21 cellular contexts compared by ENCODE assay signal in genomic region chrX:115531818-115532403, GRCh38. TPM values are rescaled to one million over a fixed set of nuclear protein-coding genes. Genes with fewer than 3 reads are reported as not detected.
DNase-seq lines count a peak whose midpoint lies in the region; ATAC-seq and TF ChIP-seq lines count a peak whose summit lies in the region.
"Had no signal": no experiment of that assay in that cellular context is flagged by ENCODE, and none has a peak within 500 bp of the region (broad histone marks: within the 10 kb centered on the region; RNA-seq: fewer than 3 reads in every experiment).

No MANE protein-coding gene starts in this region.

- H3K79me2 ChIP-seq in PC-3 (ENCODE audit: low read length): no peaks in the 10 kb centered on the region

- H3K27me3 ChIP-seq in PC-3 (ENCODE audit: low read length): no peaks in the 10 kb centered on the region
- H3K27me3 ChIP-seq: neutrophil, sigmoid colon, SJCRH30 had no signal

- H3K36me3 ChIP-seq in PC-3 (ENCODE audit: low read depth, low read length): no peaks in the 10 kb centered on the region
- H3K36me3 ChIP-seq: adrenal gland, neutrophil, sigmoid colon, SJCRH30, tibial nerve had no signal

- peak overlapping the region; percentile 44 for H3K4me2 ChIP-seq in PC-3 (ENCODE audit: low read length)

- POLR2A ChIA-PET in PC-3 (lab: Charles Lee; ENCODE audit: unreplicated experiment): no interaction called here

- H3K9me3 ChIP-seq in PC-3 (ENCODE audit: low read length) (no peaks in the 10 kb centered on the region), T-helper 17 cell (ENCODE audit: control insufficient read depth, low read length, poor library complexity, severe bottlenecking) (no peaks in the 10 kb centered on the region)
- H3K9me3 ChIP-seq: adrenal gland, neutrophil, sigmoid colon, SJCRH30, tibial nerve had no signal

- TF ChIP-seq CTCF in Calu3 (IDR thresholded peaks at IDR 0.05; ENCODE audit: unreplicated experiment): no peak
- TF ChIP-seq CTCF in PC-3 (conservative IDR thresholded peaks at IDR 0.05; ENCODE audit: low read depth, low read length): no peak
- TF ChIP-seq CTCF in osteocyte (IDR thresholded peaks at IDR 0.05): no peak

- no peaks in the 10 kb centered on the region for H4K20me1 ChIP-seq in PC-3 (ENCODE audit: low read length)

- BruUV-seq in Calu3 (replicated peaks; lab: Mats Ljungman, UMichigan) (no TSS peak), PC-3 (replicated peaks; lab: Mats Ljungman, UMichigan) (no TSS peak)

- no peaks in the 10 kb centered on the region for H3F3A ChIP-seq in PC-3 (ENCODE audit: low read length, unreplicated experiment)

- H3K4me1 Mint-ChIP-seq in Calu3 (ENCODE audit: low read depth, unreplicated experiment) (peaks cover 9% of the 10 kb centered on the region), osteocyte (ENCODE audit: unreplicated experiment) (peaks cover 29% of the 10 kb centered on the region), T-helper 17 cell (no peaks in the 10 kb centered on the region)
- H3K4me1 Mint-ChIP-seq: activated CD4-positive, alpha-beta memory T cell treated with anti-CD3 and anti-CD28 coated beads, Interleukin-2, amount 10 ng/mL, durations not matched to agents 7 days and 5 days; B cell had no signal

- DNase-seq in Calu3 (peak; percentile 7), PC-3 (peak; percentile 80), fibroblast of peridontal ligament (ENCODE audit: extremely low read depth) (peak; percentile 27), osteocyte (ENCODE audit: extremely low spot score, unreplicated experiment) (no peak), T-helper 17 cell (no peak), NCI-H1092 treated with DMSO at 0.1 percent for 48 hours (lab: John Stamatoyannopoulos, UW) (no peak)
- no peak for DNase-seq in stimulated activated CD4-positive, alpha-beta T cell treated with anti-CD3 and anti-CD28 coated beads, Interleukin-2, amount 100 ng/mL, for 24 hours
- no peak for DNase-seq in stimulated activated CD4-positive, alpha-beta T cell treated with anti-CD3 and anti-CD28 coated beads, Interleukin-15, amount 100 ng/mL, for 24 hours
- DNase-seq: activated CD4-positive, alpha-beta memory T cell treated with anti-CD3 and anti-CD28 coated beads, Interleukin-2, amount 10 ng/mL, durations not matched to agents 7 days and 5 days; adrenal gland; cortex of kidney; KG1; mesendoderm; NCI-H1436 treated with DMSO at 0.1 percent for 48 hours; NCI-H446 treated with DMSO at 0.1 percent for 48 hours; sigmoid colon; SJCRH30; stimulated activated CD4-positive, alpha-beta T cell treated with anti-CD3 and anti-CD28 coated beads, Interleukin-4, amount 100 ng/mL, for 24 hours had no signal

- H3K27ac ChIP-seq in PC-3 (ENCODE audit: low read length): peak overlapping the region; percentile 14
- H3K27ac ChIP-seq: adrenal gland, neutrophil, sigmoid colon, SJCRH30, tibial nerve had no signal

- H3K4me3 ChIP-seq in PC-3 (ENCODE audit: low read length): no peak overlapping the region
- H3K4me3 ChIP-seq: adrenal gland, sigmoid colon, SJCRH30, tibial nerve had no signal

- no peak overlapping the region for H2AFZ ChIP-seq in PC-3 (ENCODE audit: low read length)

- ATAC-seq in PC-3 (peak; percentile 100), T-helper 17 cell (no peak)

- H3K4me1 ChIP-seq in PC-3 (ENCODE audit: insufficient read depth, low read length): peaks cover 14% of the 10 kb centered on the region
- H3K4me1 ChIP-seq: adrenal gland, sigmoid colon, SJCRH30, tibial nerve had no signal

- H3K9me2 ChIP-seq in PC-3 (replicated peaks; ENCODE audit: low read length): no peaks in the 10 kb centered on the region

- no peak overlapping the region for H3K27ac Mint-ChIP-seq in Calu3 (ENCODE audit: unreplicated experiment)
- peak overlapping the region; percentile 15 for H3K27ac Mint-ChIP-seq in osteocyte (ENCODE audit: unreplicated experiment)
- H3K27ac Mint-ChIP-seq in T-helper 17 cell: no peak overlapping the region
- H3K27ac Mint-ChIP-seq: activated CD4-positive, alpha-beta memory T cell treated with anti-CD3 and anti-CD28 coated beads, Interleukin-2, amount 10 ng/mL, durations not matched to agents 7 days and 5 days; B cell had no signal

- H3K36me3 Mint-ChIP-seq in Calu3 (ENCODE audit: insufficient read depth, unreplicated experiment): no peaks in the 10 kb centered on the region
- H3K36me3 Mint-ChIP-seq in osteocyte (ENCODE audit: unreplicated experiment): peaks cover 2% of the 10 kb centered on the region
- no peaks in the 10 kb centered on the region for H3K36me3 Mint-ChIP-seq in T-helper 17 cell (ENCODE audit: low read depth)

- H3K27me3 Mint-ChIP-seq in Calu3 (ENCODE audit: unreplicated experiment) (no peaks in the 10 kb centered on the region), osteocyte (ENCODE audit: unreplicated experiment) (no peaks in the 10 kb centered on the region), T-helper 17 cell (no peaks in the 10 kb centered on the region)
- H3K27me3 Mint-ChIP-seq: activated CD4-positive, alpha-beta memory T cell treated with anti-CD3 and anti-CD28 coated beads, Interleukin-2, amount 10 ng/mL, durations not matched to agents 7 days and 5 days; B cell had no signal

- CTCF ChIA-PET in Calu3 (lab: Charles Lee): interaction anchor here (0.6 kb wide), 1 partner anchor 11 kb away, joined by 6 read pairs; no protein-coding TSS in a partner anchor
- CTCF ChIA-PET in PC-3 (lab: Charles Lee): no interaction called here

- H3K4me3 Mint-ChIP-seq in Calu3 (ENCODE audit: low read depth, unreplicated experiment): no peak overlapping the region
- no peak overlapping the region for H3K4me3 Mint-ChIP-seq in osteocyte (ENCODE audit: unreplicated experiment)
- H3K4me3 Mint-ChIP-seq in T-helper 17 cell: no peak overlapping the region
- H3K4me3 Mint-ChIP-seq: activated CD4-positive, alpha-beta memory T cell treated with anti-CD3 and anti-CD28 coated beads, Interleukin-2, amount 10 ng/mL, durations not matched to agents 7 days and 5 days; B cell had no signal

- H3K9ac ChIP-seq in PC-3 (ENCODE audit: low read length): no peak overlapping the region

- intact Hi-C loops in Calu3 (cut with micrococcal nuclease; ENCODE audit: unreplicated experiment): no loop called here
- intact Hi-C loops in PC-3 (cut with micrococcal nuclease): no loop called here

- H3K9me3 Mint-ChIP-seq in Calu3 (ENCODE audit: low read depth, unreplicated experiment): no peaks in the 10 kb centered on the region
- no peaks in the 10 kb centered on the region for H3K9me3 Mint-ChIP-seq in osteocyte (ENCODE audit: unreplicated experiment)
- H3K9me3 Mint-ChIP-seq: activated CD4-positive, alpha-beta memory T cell treated with anti-CD3 and anti-CD28 coated beads, Interleukin-2, amount 10 ng/mL, durations not matched to agents 7 days and 5 days had no signal

RNA-seq across cellular contexts. Expression of gene PLS3, which starts 29.1 kb away (rescaled TPM):
- 169 and 174 TPM in 2 replicates for total RNA-seq in Calu3 (2022)
- total RNA-seq in PC-3 (2014; rRNA removed): 248 and 267 TPM in 2 replicates
- 530 and 547 TPM in 2 replicates for total RNA-seq in osteocyte
- total RNA-seq in T-helper 17 cell: 1 to 10 TPM in 1 of 2 donors, not detected in 1; 1.0 TPM
- total RNA-seq: B cell had no signal

Comparison
In these comparisons a context has a peak if more than half of its experiments do, and no peak if none do; other contexts are left out.
1. DNase-seq: peak in Calu3 (single experiment), PC-3 (single experiment) and fibroblast of peridontal ligament (single experiment); none in osteocyte (single experiment), T-helper 17 cell (0 of 3), stimulated activated CD4-positive, alpha-beta T cell treated with anti-CD3 and anti-CD28 coated beads, Interleukin-2, amount 100 ng/mL, for 24 hours (0 of 2), stimulated activated CD4-positive, alpha-beta T cell treated with anti-CD3 and anti-CD28 coated beads, Interleukin-15, amount 100 ng/mL, for 24 hours (single experiment) and NCI-H1092 treated with DMSO at 0.1 percent for 48 hours (single experiment).
2. RNA of gene PLS3, which starts 29.1 kb away (total RNA-seq): 530 to 547 TPM in osteocyte, 248 to 267 TPM in PC-3 and 169 to 174 TPM in Calu3; 1.0 TPM in T-helper 17 cell; every median in the first group is over 10 times any median in the second.